1 cellular context compared by ENCODE assay signal in the genomic region with DNA sequence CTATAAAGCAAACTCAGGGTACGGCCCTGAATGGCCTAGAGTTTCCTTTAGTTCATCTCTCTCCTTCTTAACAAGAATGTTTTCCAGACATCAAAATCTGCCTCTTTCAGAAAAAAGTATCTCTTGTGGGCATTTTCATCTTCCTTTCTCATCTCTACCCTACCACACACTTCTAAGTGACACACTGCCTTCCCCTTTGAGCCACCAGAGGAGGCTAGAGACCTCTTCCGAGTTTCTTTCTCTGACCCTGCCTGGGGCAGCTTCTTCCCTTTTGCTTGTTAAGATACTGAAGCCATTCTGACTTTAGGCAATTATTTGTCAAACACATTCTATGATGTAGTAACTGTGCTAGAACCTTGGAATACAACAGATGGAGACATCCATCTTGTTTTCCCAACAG.
TF ChIP-seq lines count a peak whose summit lies in the region.

No MANE protein-coding gene starts in this region.

TF ChIP-seq in endothelial cell of umbilical vein, 7 proteins besides CTCF, POLR2A, EP300 and RAD21:
- TF ChIP-seq FOS (IDR thresholded peaks at IDR 0.05; ENCODE audit: borderline replicate concordance, insufficient read depth, low read length) (no peak), GATA2 (IDR thresholded peaks at IDR 0.05; ENCODE audit: insufficient read depth, insufficient read length, low read depth, low read length) (no peak), MYC (IDR thresholded peaks at IDR 0.05; ENCODE audit: low read depth, low read length) (no peak)
TF ChIP-seq in endothelial cell of umbilical vein: peak in this region for 0.
